Comparison of ENCODE assay signal across 8 cellular contexts in genomic region chr20:32336918-32337347, GRCh38. TPM values are rescaled to one million over a fixed set of nuclear protein-coding genes. Genes with fewer than 3 reads are reported as not detected.
DNase-seq lines count a peak whose midpoint lies in the region; ATAC-seq and TF ChIP-seq lines count a peak whose summit lies in the region.

No MANE protein-coding gene starts in this region.

- H3K36me3 ChIP-seq in OCI-LY1 (ENCODE audit: insufficient read depth, low read length), result peaks cover 18% of the 10 kb centered on the region; the same call in 1 of the 2 replicates
- peaks cover 13% of the 10 kb centered on the region for H3K36me3 ChIP-seq in neutrophil

- no peaks in the 10 kb centered on the region for H3F3A ChIP-seq in OCI-LY1 (ENCODE audit: insufficient read depth, low read length)

- no peaks in the 10 kb centered on the region for H4K20me1 ChIP-seq in OCI-LY1 (ENCODE audit: insufficient read depth, low read length)

- peak overlapping the region; percentile 45; the same call in 1 of the 2 replicates for H3K9ac ChIP-seq in OCI-LY1 (ENCODE audit: low read length)

- H3K27me3 ChIP-seq in OCI-LY1 (ENCODE audit: insufficient read depth, low read length) (no peaks in the 10 kb centered on the region), dorsolateral prefrontal cortex (no peaks in the 10 kb centered on the region), neutrophil (no peaks in the 10 kb centered on the region)

- no peak overlapping the region for H2AFZ ChIP-seq in OCI-LY1 (ENCODE audit: low read length)

- TF ChIP-seq CTCF in GM12873 (IDR thresholded peaks at IDR 0.05; ENCODE audit: insufficient read depth, low read depth, low read length, missing control alignments), result peak; percentile 63
- TF ChIP-seq CTCF in OCI-LY1 (IDR thresholded peaks at IDR 0.05; ENCODE audit: low read length), result peak; percentile 75
- TF ChIP-seq CTCF in dorsolateral prefrontal cortex (IDR thresholded peaks at IDR 0.05 in 54 of 56, conservative IDR thresholded peaks at IDR 0.05 in 2 of 56; ENCODE audit: low read depth in 1 of 56, partially characterized antibody in 56 of 56), result peak in 54 of 56 donors; percentile 19 to 73 (median 56)
- peak; percentile 19 for TF ChIP-seq CTCF in neutrophil (IDR thresholded peaks at IDR 0.05)

- H3K9me3 ChIP-seq in OCI-LY1 (ENCODE audit: low read length) (no peaks in the 10 kb centered on the region), neutrophil (no peaks in the 10 kb centered on the region)

- intact Hi-C loops in dorsolateral prefrontal cortex (cut with DNase I), result no loop called here

- peaks cover 43% of the 10 kb centered on the region for H3K4me1 ChIP-seq in OCI-LY1 (ENCODE audit: insufficient read depth, low read length, severe bottlenecking)
- H3K4me1 ChIP-seq in neutrophil (ENCODE audit: control insufficient read depth in 1 of 2, insufficient read depth in 1 of 2, low read depth in 1 of 2, low read length in 1 of 2), result peaks cover 27 to 29% of the 10 kb centered on the region in 2 experiments

- H3K4me3 ChIP-seq in OCI-LY1 (ENCODE audit: low read depth, low read length, poor library complexity, severe bottlenecking), result no peak overlapping the region
- no peak overlapping the region for H3K4me3 ChIP-seq in dorsolateral prefrontal cortex
- no peak overlapping the region for H3K4me3 ChIP-seq in neutrophil (ENCODE audit: low read depth in 1 of 2, low read length in 1 of 2)

- H3K9me2 ChIP-seq in OCI-LY1 (ENCODE audit: low read depth, low read length), result no peaks in the 10 kb centered on the region

- DNase-seq in A172 (ENCODE audit: low spot score) (peak; percentile 53), dorsolateral prefrontal cortex (no peak)

- H3K79me2 ChIP-seq in OCI-LY1 (ENCODE audit: insufficient read depth, low read length), result no peaks in the 10 kb centered on the region

- H3K4me2 ChIP-seq in OCI-LY1 (ENCODE audit: low read length), result peak overlapping the region; percentile 25

- H3K27ac ChIP-seq in OCI-LY1 (ENCODE audit: low read depth, low read length, poor library complexity, severe bottlenecking) (peak overlapping the region; percentile 86), dorsolateral prefrontal cortex (peak overlapping the region in 1 of 59 donors; percentile 23), neutrophil (peak overlapping the region; percentile 53)

- ATAC-seq in GM19328 (IDR thresholded peaks at IDR 0.05; ENCODE audit: unreplicated experiment), result no peak
- no peak for ATAC-seq in HG02970 (IDR thresholded peaks at IDR 0.05; ENCODE audit: low FRiP score, unreplicated experiment)
- no peak for ATAC-seq in HG02938 (IDR thresholded peaks at IDR 0.05; ENCODE audit: unreplicated experiment)

RNA-seq across cellular contexts. Expression of gene ASXL1, which starts 21.2 kb away (rescaled TPM):
- 49.2 and 49.7 TPM in 2 replicates for total RNA-seq in A172 (2014; rRNA removed; shearing (Covaris generic))
- 10 to 100 TPM; 50.9 to 97.5 (median 69.8) TPM for total RNA-seq in dorsolateral prefrontal cortex

RNA-seq across cellular contexts. Expression of gene KIF3B, which starts 59.5 kb away (rescaled TPM):
- 33.8 and 42.7 TPM in 2 replicates for total RNA-seq in A172 (2014; rRNA removed; shearing (Covaris generic))
- total RNA-seq in dorsolateral prefrontal cortex, result 10 to 100 TPM; 27.3 to 89.7 (median 65.4) TPM

Comparison
In these comparisons a context has a peak if more than half of its experiments do, and no peak if none do; other contexts are left out.
1. CTCF ChIP-seq: peak in every context shown above with its lines; median percentile 75 in OCI-LY1; 63 in GM12873; 56 in dorsolateral prefrontal cortex; 19 in neutrophil.